Comparison of ENCODE assay signal across 19 cellular contexts in the genomic region with DNA sequence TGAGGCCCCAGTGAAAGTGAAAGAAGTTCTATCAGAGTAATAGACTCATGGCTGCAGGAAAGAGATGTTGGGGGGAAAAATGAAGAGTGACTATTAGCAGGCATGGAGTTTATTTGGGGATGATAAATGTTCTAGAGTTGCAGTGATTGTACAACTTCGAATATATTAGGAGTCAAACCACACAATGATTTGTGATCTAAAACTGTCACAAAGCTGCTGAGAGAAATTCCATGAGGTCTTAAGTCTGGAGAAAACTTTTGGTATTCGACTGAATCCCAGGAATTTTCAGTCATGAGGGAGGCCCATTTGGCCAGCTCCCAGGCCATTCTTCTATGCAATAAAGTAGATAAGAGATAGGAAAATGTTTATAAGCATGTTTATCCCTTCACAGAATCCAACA.
"Had no signal": no experiment of that assay in that cellular context is flagged by ENCODE, and none has a peak within 500 bp of the region (broad histone marks: within the 10 kb centered on the region; RNA-seq: fewer than 3 reads in every experiment).

No MANE protein-coding gene starts in this region.

- H3K79me2 ChIP-seq: hepatocyte had no signal

- H3K4me1 ChIP-seq: esophagus squamous epithelium, tibial nerve had no signal

- H3K4me3 ChIP-seq: esophagus squamous epithelium, hepatocyte, mucosa of descending colon, smooth muscle cell, tibial nerve had no signal

- H3K9me3 ChIP-seq: esophagus squamous epithelium, mucosa of descending colon, neutrophil, tibial nerve had no signal

- H3K4me3 Mint-ChIP-seq: effector memory CD8-positive, alpha-beta T cell; naive thymus-derived CD8-positive, alpha-beta T cell; stimulated activated effector memory CD8-positive, alpha-beta T cell treated with anti-CD3 and anti-CD28 coated beads, Interleukin-12 subunit alpha, Interleukin-12 subunit beta, amount 100 ng/mL, for 72 hours; stimulated activated naive CD8-positive, alpha-beta T cell treated with anti-CD3 and anti-CD28 coated beads, Interleukin-15, Interleukin-2, amounts not matched to agents 100 ng/mL and 50 ng/mL, for 24 hours had no signal

- DNase-seq: effector memory CD8-positive, alpha-beta T cell; esophagus squamous epithelium; foreskin melanocyte; head of caudate nucleus; kidney; left colon; mammary epithelial cell; mucosa of descending colon; naive thymus-derived CD8-positive, alpha-beta T cell; right cardiac atrium; stimulated activated CD4-positive, alpha-beta T cell treated with anti-CD3 and anti-CD28 coated beads, Interleukin-4, amount 100 ng/mL, for 1 hour; stimulated activated CD8-positive, alpha-beta memory T cell treated with anti-CD3 and anti-CD28 coated beads, Interleukin-4, amount 100 ng/mL, for 48 hours had no signal

- H3K27ac ChIP-seq: epithelial cell of prostate, esophagus squamous epithelium, hepatocyte, neutrophil, tibial nerve had no signal

- H3K36me3 ChIP-seq: esophagus squamous epithelium, neutrophil, tibial nerve had no signal

- H3K36me3 Mint-ChIP-seq: naive thymus-derived CD8-positive, alpha-beta T cell; stimulated activated effector memory CD8-positive, alpha-beta T cell treated with anti-CD3 and anti-CD28 coated beads, Interleukin-12 subunit alpha, Interleukin-12 subunit beta, amount 100 ng/mL, for 72 hours had no signal

- H3K9me3 Mint-ChIP-seq: effector memory CD8-positive, alpha-beta T cell; naive thymus-derived CD8-positive, alpha-beta T cell; stimulated activated effector memory CD8-positive, alpha-beta T cell treated with anti-CD3 and anti-CD28 coated beads, Interleukin-12 subunit alpha, Interleukin-12 subunit beta, amount 100 ng/mL, for 72 hours; stimulated activated naive CD8-positive, alpha-beta T cell treated with anti-CD3 and anti-CD28 coated beads, Interleukin-15, Interleukin-2, amounts not matched to agents 100 ng/mL and 50 ng/mL, for 24 hours had no signal

- H3K4me2 ChIP-seq: hepatocyte, smooth muscle cell had no signal

- H3K27me3 Mint-ChIP-seq: effector memory CD8-positive, alpha-beta T cell; naive thymus-derived CD8-positive, alpha-beta T cell; stimulated activated naive CD8-positive, alpha-beta T cell treated with anti-CD3 and anti-CD28 coated beads, Interleukin-15, Interleukin-2, amounts not matched to agents 100 ng/mL and 50 ng/mL, for 24 hours had no signal

- H2AFZ ChIP-seq: hepatocyte had no signal

- H3K27ac Mint-ChIP-seq: effector memory CD8-positive, alpha-beta T cell; naive thymus-derived CD8-positive, alpha-beta T cell; stimulated activated effector memory CD8-positive, alpha-beta T cell treated with anti-CD3 and anti-CD28 coated beads, Interleukin-12 subunit alpha, Interleukin-12 subunit beta, amount 100 ng/mL, for 72 hours; stimulated activated naive CD8-positive, alpha-beta T cell treated with anti-CD3 and anti-CD28 coated beads, Interleukin-15, Interleukin-2, amounts not matched to agents 100 ng/mL and 50 ng/mL, for 24 hours had no signal

- H3K27me3 ChIP-seq: esophagus squamous epithelium, hepatocyte, neutrophil, tibial nerve had no signal
